1 cellular context compared by ENCODE assay signal in the genomic region with DNA sequence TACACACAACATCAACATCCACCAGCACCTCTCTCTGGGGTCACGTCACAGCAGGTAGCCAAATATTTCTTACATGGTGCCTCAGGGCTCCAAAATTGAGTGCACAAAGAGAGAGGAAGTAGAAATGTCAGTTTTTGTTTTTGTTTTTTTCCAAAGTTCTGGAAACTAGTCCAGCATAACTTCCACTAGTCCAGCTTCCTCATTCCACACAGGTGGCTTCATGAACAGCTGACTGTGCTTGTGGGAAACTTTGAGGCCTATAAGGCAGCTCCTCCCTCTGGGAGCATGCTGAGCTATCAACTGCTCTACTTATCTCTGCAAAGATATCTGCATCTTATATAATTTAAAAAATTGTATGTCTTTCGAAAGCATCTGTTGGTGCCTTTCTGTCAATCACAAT.
TF ChIP-seq lines count a peak whose summit lies in the region.

No MANE protein-coding gene starts in this region.

TF ChIP-seq in HCT116, 20 proteins besides CTCF, POLR2A, EP300 and RAD21 (continued from another document):
- TF ChIP-seq, protein P1, sequence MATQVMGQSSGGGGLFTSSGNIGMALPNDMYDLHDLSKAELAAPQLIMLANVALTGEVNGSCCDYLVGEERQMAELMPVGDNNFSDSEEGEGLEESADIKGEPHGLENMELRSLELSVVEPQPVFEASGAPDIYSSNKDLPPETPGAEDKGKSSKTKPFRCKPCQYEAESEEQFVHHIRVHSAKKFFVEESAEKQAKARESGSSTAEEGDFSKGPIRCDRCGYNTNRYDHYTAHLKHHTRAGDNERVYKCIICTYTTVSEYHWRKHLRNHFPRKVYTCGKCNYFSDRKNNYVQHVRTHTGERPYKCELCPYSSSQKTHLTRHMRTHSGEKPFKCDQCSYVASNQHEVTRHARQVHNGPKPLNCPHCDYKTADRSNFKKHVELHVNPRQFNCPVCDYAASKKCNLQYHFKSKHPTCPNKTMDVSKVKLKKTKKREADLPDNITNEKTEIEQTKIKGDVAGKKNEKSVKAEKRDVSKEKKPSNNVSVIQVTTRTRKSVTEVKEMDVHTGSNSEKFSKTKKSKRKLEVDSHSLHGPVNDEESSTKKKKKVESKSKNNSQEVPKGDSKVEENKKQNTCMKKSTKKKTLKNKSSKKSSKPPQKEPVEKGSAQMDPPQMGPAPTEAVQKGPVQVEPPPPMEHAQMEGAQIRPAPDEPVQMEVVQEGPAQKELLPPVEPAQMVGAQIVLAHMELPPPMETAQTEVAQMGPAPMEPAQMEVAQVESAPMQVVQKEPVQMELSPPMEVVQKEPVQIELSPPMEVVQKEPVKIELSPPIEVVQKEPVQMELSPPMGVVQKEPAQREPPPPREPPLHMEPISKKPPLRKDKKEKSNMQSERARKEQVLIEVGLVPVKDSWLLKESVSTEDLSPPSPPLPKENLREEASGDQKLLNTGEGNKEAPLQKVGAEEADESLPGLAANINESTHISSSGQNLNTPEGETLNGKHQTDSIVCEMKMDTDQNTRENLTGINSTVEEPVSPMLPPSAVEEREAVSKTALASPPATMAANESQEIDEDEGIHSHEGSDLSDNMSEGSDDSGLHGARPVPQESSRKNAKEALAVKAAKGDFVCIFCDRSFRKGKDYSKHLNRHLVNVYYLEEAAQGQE (IDR thresholded peaks at IDR 0.05; ENCODE audit: low read depth) = no peak
- TF ChIP-seq FOSL1 (IDR thresholded peaks at IDR 0.05; ENCODE audit: low read depth) = no peak
- TF ChIP-seq EGR1 (IDR thresholded peaks at IDR 0.05; ENCODE audit: low read depth) = no peak
- no peak for TF ChIP-seq CEBPB (IDR thresholded peaks at IDR 0.05; ENCODE audit: low read depth)
- TF ChIP-seq SRF (IDR thresholded peaks at IDR 0.05; ENCODE audit: low read depth) = no peak
TF ChIP-seq in HCT116: peak in this region for 2.
